Comparison of ENCODE assay signal across 15 cellular contexts in genomic region chr10:124197301-124198148, GRCh38.
DNase-seq lines count a peak whose midpoint lies in the region; ATAC-seq, FAIRE-seq and TF ChIP-seq lines count a peak whose summit lies in the region.
"Had no signal": no experiment of that assay in that cellular context is flagged by ENCODE, and none has a peak within 500 bp of the region (broad histone marks: within the 10 kb centered on the region; RNA-seq: fewer than 3 reads in every experiment).

No MANE protein-coding gene starts in this region.

- H3K9me3 ChIP-seq in colonic mucosa (no peaks in the 10 kb centered on the region), gastrocnemius medialis (no peaks in the 10 kb centered on the region), upper lobe of right lung (no peaks in the 10 kb centered on the region), pancreas (no peaks in the 10 kb centered on the region), PC-9 (ENCODE audit: insufficient read depth, low read depth) (no peaks in the 10 kb centered on the region)
- H3K9me3 ChIP-seq: uterus had no signal

- peak; percentile 73 to 92 for ATAC-seq in gastrocnemius medialis
- ATAC-seq in upper lobe of right lung: no peak
- no peak for ATAC-seq in pancreas
- ATAC-seq: naive thymus-derived CD8-positive, alpha-beta T cell had no signal

- no peak overlapping the region for H3K9ac ChIP-seq in colonic mucosa (ENCODE audit: low read depth in 2 of 2, low read length in 2 of 2)

- no peaks in the 10 kb centered on the region for H3K9me2 ChIP-seq in PC-9 (ENCODE audit: insufficient read depth)

- no peaks in the 10 kb centered on the region for H3K27me3 ChIP-seq in colonic mucosa
- H3K27me3 ChIP-seq in gastrocnemius medialis: no peaks in the 10 kb centered on the region
- no peaks in the 10 kb centered on the region for H3K27me3 ChIP-seq in upper lobe of right lung
- H3K27me3 ChIP-seq in pancreas: peaks cover 0 to 3% (median 0%) of the 10 kb centered on the region in 4 donors
- no peaks in the 10 kb centered on the region for H3K27me3 ChIP-seq in PC-9 (ENCODE audit: insufficient read depth, low read depth)
- H3K27me3 ChIP-seq: uterus had no signal

- CTCF ChIA-PET in PC-9 (lab: Charles Lee): no interaction called here

- no peaks in the 10 kb centered on the region for H3K36me3 ChIP-seq in colonic mucosa
- no peaks in the 10 kb centered on the region for H3K36me3 ChIP-seq in gastrocnemius medialis
- no peaks in the 10 kb centered on the region for H3K36me3 ChIP-seq in upper lobe of right lung
- no peaks in the 10 kb centered on the region for H3K36me3 ChIP-seq in pancreas
- H3K36me3 ChIP-seq in PC-9 (ENCODE audit: low read depth): no peaks in the 10 kb centered on the region
- H3K36me3 ChIP-seq: uterus had no signal

- intact Hi-C loops in colonic mucosa (cut with DNase I) (no loop called here), gastrocnemius medialis (cut with DNase I; ENCODE audit: low total_unique reads) (no loop called here), upper lobe of right lung (cut with DNase I) (no loop called here), pancreas (cut with DNase I) (no loop called here), PC-9 (cut with micrococcal nuclease; ENCODE audit: unreplicated experiment) (no loop called here)

- POLR2A ChIA-PET in PC-9 (lab: Charles Lee; ENCODE audit: unreplicated experiment): no interaction called here

- peak overlapping the region; percentile 40 for H3K27ac ChIP-seq in colonic mucosa
- H3K27ac ChIP-seq in gastrocnemius medialis: peak overlapping the region; percentile 37 to 61 (median 52)
- no peak overlapping the region for H3K27ac ChIP-seq in upper lobe of right lung
- H3K27ac ChIP-seq in pancreas: no peak overlapping the region
- no peak overlapping the region for H3K27ac ChIP-seq in PC-9

- no peak overlapping the region for H2AFZ ChIP-seq in PC-9

- TF ChIP-seq CTCF in colonic mucosa (IDR thresholded peaks at IDR 0.05) (no peak), gastrocnemius medialis (IDR thresholded peaks at IDR 0.05 in 4 of 5, conservative IDR thresholded peaks at IDR 0.05 in 1 of 5) (no peak), upper lobe of right lung (IDR thresholded peaks at IDR 0.05) (no peak), pancreas (IDR thresholded peaks at IDR 0.05) (no peak), PC-9 (conservative IDR thresholded peaks at IDR 0.05) (no peak)

- in situ Hi-C loops in gastrocnemius medialis (cut with MboI; ENCODE audit: low sequenced_read_pairs in 4 of 4): no loop called here

- no TSS peak for BruUV-seq in PC-9 (replicated peaks; lab: Mats Ljungman, UMichigan)

- H3K4me2 ChIP-seq in PC-9: no peak overlapping the region

- WGBS in pancreas, 2 donors: 74 to 77% methylated on average over 26 of the region's 26 CpGs

- H3K4me3 ChIP-seq in colonic mucosa (no peak overlapping the region), gastrocnemius medialis (no peak overlapping the region), upper lobe of right lung (no peak overlapping the region), pancreas (no peak overlapping the region), PC-9 (no peak overlapping the region)
- H3K4me3 ChIP-seq: uterus had no signal

- H3K79me2 ChIP-seq in PC-9 (ENCODE audit: low read depth): no peaks in the 10 kb centered on the region

- no peaks in the 10 kb centered on the region for H4K20me1 ChIP-seq in PC-9 (ENCODE audit: insufficient read depth)

- no peak for TF ChIP-seq POLR2A in gastrocnemius medialis (IDR thresholded peaks at IDR 0.05)

- FAIRE-seq in pancreas (lab: Jason Lieb, UNC): no peak

- H3K4me1 ChIP-seq in colonic mucosa (no peaks in the 10 kb centered on the region), gastrocnemius medialis (peaks cover 5 to 12% of the 10 kb centered on the region in 2 donors), upper lobe of right lung (no peaks in the 10 kb centered on the region), pancreas (no peaks in the 10 kb centered on the region), PC-9 (replicated peaks; ENCODE audit: insufficient read depth) (no peaks in the 10 kb centered on the region)
- H3K4me1 ChIP-seq: uterus had no signal

- H3F3A ChIP-seq in PC-9 (ENCODE audit: insufficient read depth, low read depth): no peaks in the 10 kb centered on the region

- DNase-seq in C1 segment of cervical spinal cord (lab: John Stamatoyannopoulos, UW) (peak in 12 of 14 donors; percentile 10 to 69 (median 24)), colonic mucosa (no peak), mesenteric fat pad (ENCODE audit: low spot score) (peak; percentile 79), gastrocnemius medialis (peak; percentile 32 to 42), upper lobe of right lung (no peak), pancreas (no peak), PC-9 (no peak)
- DNase-seq in activated CD4-positive, alpha-beta T cell treated with anti-CD3 and anti-CD28 coated beads for 4 hours: no peak
- DNase-seq: activated CD8-positive, alpha-beta memory T cell treated with anti-CD3 and anti-CD28 coated beads, Interleukin-2, amount 50 U/mL, for 4 hours; activated naive CD8-positive, alpha-beta T cell treated with anti-CD3 and anti-CD28 coated beads, Interleukin-2, amount 10 ng/mL, durations not matched to agents 7 days and 5 days; DMS53; kidney glomerular epithelial cell; naive thymus-derived CD8-positive, alpha-beta T cell; stimulated activated CD8-positive, alpha-beta memory T cell treated with anti-CD3 and anti-CD28 coated beads, Interleukin-4, amount 100 ng/mL, for 48 hours had no signal

Comparison
In these comparisons a context has a peak if more than half of its experiments do, and no peak if none do; other contexts are left out.
1. DNase-seq: peak in C1 segment of cervical spinal cord (12 of 14), mesenteric fat pad (single experiment) and gastrocnemius medialis (2 of 2); none in colonic mucosa (single experiment), activated CD4-positive, alpha-beta T cell treated with anti-CD3 and anti-CD28 coated beads for 4 hours (0 of 2), upper lobe of right lung (single experiment), pancreas (0 of 6) and PC-9 (0 of 2).
2. H3K27ac ChIP-seq: peak in colonic mucosa (single experiment) and gastrocnemius medialis (4 of 4); none in upper lobe of right lung (single experiment), pancreas (0 of 4) and PC-9 (single experiment).
3. ATAC-seq: peak in gastrocnemius medialis (2 of 2); none in upper lobe of right lung (single experiment) and pancreas (0 of 4).